1 cellular context compared by ENCODE assay signal in genomic region chr14:24431569-24432258, GRCh38.
TF ChIP-seq lines count a peak whose summit lies in the region.

No MANE protein-coding gene starts in this region.

TF ChIP-seq in HepG2, 621 proteins besides CTCF, POLR2A, EP300 and RAD21 (continued from another document and continues in another):
- TF ChIP-seq, protein P1, sequence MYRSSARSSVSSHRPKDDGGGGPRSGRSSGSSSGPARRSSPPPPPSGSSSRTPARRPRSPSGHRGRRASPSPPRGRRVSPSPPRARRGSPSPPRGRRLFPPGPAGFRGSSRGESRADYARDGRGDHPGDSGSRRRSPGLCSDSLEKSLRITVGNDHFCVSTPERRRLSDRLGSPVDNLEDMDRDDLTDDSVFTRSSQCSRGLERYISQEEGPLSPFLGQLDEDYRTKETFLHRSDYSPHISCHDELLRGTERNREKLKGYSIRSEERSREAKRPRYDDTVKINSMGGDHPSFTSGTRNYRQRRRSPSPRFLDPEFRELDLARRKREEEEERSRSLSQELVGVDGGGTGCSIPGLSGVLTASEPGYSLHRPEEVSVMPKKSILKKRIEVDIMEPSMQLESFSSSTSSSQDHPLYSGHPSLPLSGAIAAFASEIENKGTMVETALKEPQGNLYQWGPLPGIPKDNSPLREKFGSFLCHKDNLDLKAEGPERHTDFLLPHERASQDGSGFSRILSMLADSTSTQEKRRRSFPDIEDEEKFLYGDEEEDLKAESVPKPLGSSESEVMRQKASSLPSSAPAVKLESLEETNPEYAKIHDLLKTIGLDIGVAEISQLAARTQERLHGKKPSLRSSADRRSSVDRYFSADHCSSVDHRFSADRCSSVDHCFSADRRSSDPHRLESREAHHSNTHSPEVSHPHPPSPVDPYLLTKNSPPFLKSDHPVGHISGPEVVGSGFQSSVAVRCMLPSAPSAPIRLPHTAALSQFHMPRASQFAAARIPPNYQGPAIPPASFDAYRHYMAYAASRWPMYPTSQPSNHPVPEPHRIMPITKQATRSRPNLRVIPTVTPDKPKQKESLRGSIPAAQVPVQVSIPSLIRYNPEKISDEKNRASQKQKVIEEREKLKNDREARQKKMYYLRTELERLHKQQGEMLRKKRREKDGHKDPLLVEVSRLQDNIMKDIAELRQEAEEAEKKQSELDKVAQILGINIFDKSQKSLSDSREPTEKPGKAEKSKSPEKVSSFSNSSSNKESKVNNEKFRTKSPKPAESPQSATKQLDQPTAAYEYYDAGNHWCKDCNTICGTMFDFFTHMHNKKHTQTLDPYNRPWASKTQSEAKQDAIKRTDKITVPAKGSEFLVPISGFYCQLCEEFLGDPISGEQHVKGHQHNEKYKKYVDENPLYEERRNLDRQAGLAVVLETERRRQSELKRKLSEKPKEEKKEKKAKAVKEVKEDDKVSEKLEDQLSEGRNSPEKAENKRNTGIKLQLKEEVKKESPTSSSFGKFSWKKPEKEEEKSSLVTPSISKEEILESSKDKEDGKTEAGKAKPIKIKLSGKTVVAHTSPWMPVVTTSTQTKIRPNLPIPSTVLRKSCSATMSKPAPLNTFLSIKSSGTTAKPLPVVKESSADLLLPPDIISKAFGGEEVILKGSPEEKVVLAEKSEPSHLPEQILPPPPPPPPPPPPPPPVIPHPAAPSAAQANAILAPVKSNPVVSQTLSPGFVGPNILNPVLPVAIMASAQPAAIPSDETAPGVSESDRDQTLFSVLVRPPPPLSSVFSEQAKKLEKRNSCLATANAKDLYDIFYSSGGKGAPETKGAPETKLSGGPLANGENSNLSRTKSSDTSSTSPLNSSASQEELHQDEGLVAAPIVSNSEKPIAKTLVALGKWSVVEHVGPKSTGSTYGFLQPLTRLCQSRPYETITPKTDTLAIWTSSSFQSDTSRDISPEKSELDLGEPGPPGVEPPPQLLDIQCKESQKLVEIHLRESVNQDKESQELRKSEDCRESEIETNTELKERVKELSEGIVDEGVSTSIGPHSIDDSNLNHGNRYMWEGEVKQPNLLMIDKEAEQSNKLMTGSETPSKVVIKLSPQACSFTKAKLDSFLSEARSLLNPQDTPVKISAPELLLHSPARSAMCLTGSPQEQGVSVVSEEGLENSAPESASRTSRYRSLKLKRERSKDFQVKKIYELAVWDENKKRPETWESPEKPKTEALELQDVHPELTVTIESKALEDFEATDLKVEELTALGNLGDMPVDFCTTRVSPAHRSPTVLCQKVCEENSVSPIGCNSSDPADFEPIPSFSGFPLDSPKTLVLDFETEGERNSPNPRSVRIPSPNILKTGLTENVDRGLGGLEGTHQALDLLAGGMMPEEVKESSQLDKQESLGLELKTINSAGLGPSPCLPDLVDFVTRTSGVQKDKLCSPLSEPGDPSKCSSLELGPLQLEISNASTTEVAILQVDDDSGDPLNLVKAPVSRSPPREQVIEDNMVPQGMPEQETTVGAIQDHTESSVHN (CRISPR knock-in tag; IDR thresholded peaks at IDR 0.05): no peak
- TF ChIP-seq NAIF1 (CRISPR knock-in tag; IDR thresholded peaks at IDR 0.05; ENCODE audit: borderline replicate concordance) (no peak), TFE3 (CRISPR knock-in tag; IDR thresholded peaks at IDR 0.05) (no peak), PAF1 (CRISPR knock-in tag; IDR thresholded peaks at IDR 0.05) (no peak; the same call in 1 of the 2 replicates), ZNF333 (CRISPR knock-in tag; IDR thresholded peaks at IDR 0.05; ENCODE audit: borderline replicate concordance) (peak; percentile 77; the same call in 1 of the 2 replicates), ZNF790 (CRISPR knock-in tag; IDR thresholded peaks at IDR 0.05; ENCODE audit: borderline replicate concordance) (no peak), ZNF740 (CRISPR knock-in tag; IDR thresholded peaks at IDR 0.05) (peak; percentile 90), MAFF (IDR thresholded peaks at IDR 0.05; ENCODE audit: low read depth, low read length) (no peak), MTA1 (CRISPR knock-in tag; IDR thresholded peaks at IDR 0.05; ENCODE audit: borderline replicate concordance) (0 out of 2 replicates have a peak, but pooled peaks have one; percentile 67), ZNF446 (CRISPR knock-in tag; IDR thresholded peaks at IDR 0.05) (no peak), WIZ (CRISPR knock-in tag; IDR thresholded peaks at IDR 0.05) (no peak), ZNF780A (CRISPR knock-in tag; IDR thresholded peaks at IDR 0.05) (peak; percentile 68; the same call in 1 of the 2 replicates), MLLT10 (CRISPR knock-in tag; IDR thresholded peaks at IDR 0.05) (no peak), FOXA3 (CRISPR knock-in tag; IDR thresholded peaks at IDR 0.05) (0 out of 2 replicates have a peak, but pooled peaks have one; percentile 33), ZNF230 (CRISPR knock-in tag; IDR thresholded peaks at IDR 0.05) (peak; percentile 94), SIX4 (CRISPR knock-in tag; IDR thresholded peaks at IDR 0.05) (no peak), ZFX (CRISPR knock-in tag; IDR thresholded peaks at IDR 0.05; ENCODE audit: low read depth) (peak; percentile 80), ZNF343 (CRISPR knock-in tag; IDR thresholded peaks at IDR 0.05) (no peak), REL (CRISPR knock-in tag; conservative IDR thresholded peaks at IDR 0.05) (0 out of 2 replicates have a peak, but pooled peaks have one; percentile 11), ZNF737 (CRISPR knock-in tag; IDR thresholded peaks at IDR 0.05; ENCODE audit: borderline replicate concordance) (no peak), HNRNPUL1 (IDR thresholded peaks at IDR 0.05; ENCODE audit: low read depth, low read length) (no peak), ZNF850 (CRISPR knock-in tag; conservative IDR thresholded peaks at IDR 0.05) (no peak), THYN1 (CRISPR knock-in tag; IDR thresholded peaks at IDR 0.05; ENCODE audit: borderline replicate concordance, low read depth) (no peak), GTF2F1 (IDR thresholded peaks at IDR 0.05; ENCODE audit: low read length) (no peak), ZNF652 (CRISPR knock-in tag; IDR thresholded peaks at IDR 0.05; ENCODE audit: borderline replicate concordance, low read depth) (0 out of 2 replicates have a peak, but pooled peaks have one; percentile 23), SALL2 (CRISPR knock-in tag; IDR thresholded peaks at IDR 0.05) (no peak; the same call in 1 of the 2 replicates), PITX1 (CRISPR knock-in tag; IDR thresholded peaks at IDR 0.05) (peak; percentile 82; the same call in 1 of the 2 replicates), ZMYM2 (CRISPR knock-in tag; IDR thresholded peaks at IDR 0.05) (peak; percentile 57; the same call in 1 of the 2 replicates), SIN3A (IDR thresholded peaks at IDR 0.05; ENCODE audit: borderline replicate concordance, low read depth, low read length) (peak; percentile 73; the same call in 1 of the 2 replicates), CREB1 (IDR thresholded peaks at IDR 0.05) (no peak), CREB1 (CRISPR knock-in tag; IDR thresholded peaks at IDR 0.05) (no peak), ZNF7 (CRISPR knock-in tag; IDR thresholded peaks at IDR 0.05) (0 out of 2 replicates have a peak, but pooled peaks have one; percentile 4), ZFP82 (CRISPR knock-in tag; IDR thresholded peaks at IDR 0.05; ENCODE audit: borderline replicate concordance) (no peak), GFI1 (CRISPR knock-in tag; IDR thresholded peaks at IDR 0.05; ENCODE audit: borderline replicate concordance) (no peak), ZNF878 (CRISPR knock-in tag; IDR thresholded peaks at IDR 0.05) (no peak), TAF15 (IDR thresholded peaks at IDR 0.05; ENCODE audit: low read depth, low read length, poor library complexity, severe bottlenecking) (no peak), HHEX (CRISPR knock-in tag; IDR thresholded peaks at IDR 0.05) (peak; percentile 75), TEF (CRISPR knock-in tag; IDR thresholded peaks at IDR 0.05) (no peak), ATF7 (IDR thresholded peaks at IDR 0.05) (no peak), ATF7 (CRISPR knock-in tag; IDR thresholded peaks at IDR 0.05) (peak; percentile 90; the same call in 1 of the 2 replicates), CCDC6 (CRISPR knock-in tag; IDR thresholded peaks at IDR 0.05) (no peak), MTA3 (CRISPR knock-in tag; IDR thresholded peaks at IDR 0.05) (no peak), HDAC6 (IDR thresholded peaks at IDR 0.05; ENCODE audit: low read depth, low read length) (no peak)
- TF ChIP-seq, protein P2, sequence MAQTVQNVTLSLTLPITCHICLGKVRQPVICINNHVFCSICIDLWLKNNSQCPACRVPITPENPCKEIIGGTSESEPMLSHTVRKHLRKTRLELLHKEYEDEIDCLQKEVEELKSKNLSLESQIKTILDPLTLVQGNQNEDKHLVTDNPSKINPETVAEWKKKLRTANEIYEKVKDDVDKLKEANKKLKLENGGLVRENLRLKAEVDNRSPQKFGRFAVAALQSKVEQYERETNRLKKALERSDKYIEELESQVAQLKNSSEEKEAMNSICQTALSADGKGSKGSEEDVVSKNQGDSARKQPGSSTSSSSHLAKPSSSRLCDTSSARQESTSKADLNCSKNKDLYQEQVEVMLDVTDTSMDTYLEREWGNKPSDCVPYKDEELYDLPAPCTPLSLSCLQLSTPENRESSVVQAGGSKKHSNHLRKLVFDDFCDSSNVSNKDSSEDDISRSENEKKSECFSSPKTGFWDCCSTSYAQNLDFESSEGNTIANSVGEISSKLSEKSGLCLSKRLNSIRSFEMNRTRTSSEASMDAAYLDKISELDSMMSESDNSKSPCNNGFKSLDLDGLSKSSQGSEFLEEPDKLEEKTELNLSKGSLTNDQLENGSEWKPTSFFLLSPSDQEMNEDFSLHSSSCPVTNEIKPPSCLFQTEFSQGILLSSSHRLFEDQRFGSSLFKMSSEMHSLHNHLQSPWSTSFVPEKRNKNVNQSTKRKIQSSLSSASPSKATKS (CRISPR knock-in tag; IDR thresholded peaks at IDR 0.05): no peak
- TF ChIP-seq, protein P3, sequence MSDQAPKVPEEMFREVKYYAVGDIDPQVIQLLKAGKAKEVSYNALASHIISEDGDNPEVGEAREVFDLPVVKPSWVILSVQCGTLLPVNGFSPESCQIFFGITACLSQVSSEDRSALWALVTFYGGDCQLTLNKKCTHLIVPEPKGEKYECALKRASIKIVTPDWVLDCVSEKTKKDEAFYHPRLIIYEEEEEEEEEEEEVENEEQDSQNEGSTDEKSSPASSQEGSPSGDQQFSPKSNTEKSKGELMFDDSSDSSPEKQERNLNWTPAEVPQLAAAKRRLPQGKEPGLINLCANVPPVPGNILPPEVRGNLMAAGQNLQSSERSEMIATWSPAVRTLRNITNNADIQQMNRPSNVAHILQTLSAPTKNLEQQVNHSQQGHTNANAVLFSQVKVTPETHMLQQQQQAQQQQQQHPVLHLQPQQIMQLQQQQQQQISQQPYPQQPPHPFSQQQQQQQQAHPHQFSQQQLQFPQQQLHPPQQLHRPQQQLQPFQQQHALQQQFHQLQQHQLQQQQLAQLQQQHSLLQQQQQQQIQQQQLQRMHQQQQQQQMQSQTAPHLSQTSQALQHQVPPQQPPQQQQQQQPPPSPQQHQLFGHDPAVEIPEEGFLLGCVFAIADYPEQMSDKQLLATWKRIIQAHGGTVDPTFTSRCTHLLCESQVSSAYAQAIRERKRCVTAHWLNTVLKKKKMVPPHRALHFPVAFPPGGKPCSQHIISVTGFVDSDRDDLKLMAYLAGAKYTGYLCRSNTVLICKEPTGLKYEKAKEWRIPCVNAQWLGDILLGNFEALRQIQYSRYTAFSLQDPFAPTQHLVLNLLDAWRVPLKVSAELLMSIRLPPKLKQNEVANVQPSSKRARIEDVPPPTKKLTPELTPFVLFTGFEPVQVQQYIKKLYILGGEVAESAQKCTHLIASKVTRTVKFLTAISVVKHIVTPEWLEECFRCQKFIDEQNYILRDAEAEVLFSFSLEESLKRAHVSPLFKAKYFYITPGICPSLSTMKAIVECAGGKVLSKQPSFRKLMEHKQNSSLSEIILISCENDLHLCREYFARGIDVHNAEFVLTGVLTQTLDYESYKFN (CRISPR knock-in tag; conservative IDR thresholded peaks at IDR 0.05): peak; percentile 43; the same call in 1 of the 2 replicates
- TF ChIP-seq, protein P4, sequence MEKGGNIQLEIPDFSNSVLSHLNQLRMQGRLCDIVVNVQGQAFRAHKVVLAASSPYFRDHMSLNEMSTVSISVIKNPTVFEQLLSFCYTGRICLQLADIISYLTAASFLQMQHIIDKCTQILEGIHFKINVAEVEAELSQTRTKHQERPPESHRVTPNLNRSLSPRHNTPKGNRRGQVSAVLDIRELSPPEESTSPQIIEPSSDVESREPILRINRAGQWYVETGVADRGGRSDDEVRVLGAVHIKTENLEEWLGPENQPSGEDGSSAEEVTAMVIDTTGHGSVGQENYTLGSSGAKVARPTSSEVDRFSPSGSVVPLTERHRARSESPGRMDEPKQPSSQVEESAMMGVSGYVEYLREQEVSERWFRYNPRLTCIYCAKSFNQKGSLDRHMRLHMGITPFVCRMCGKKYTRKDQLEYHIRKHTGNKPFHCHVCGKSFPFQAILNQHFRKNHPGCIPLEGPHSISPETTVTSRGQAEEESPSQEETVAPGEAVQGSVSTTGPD (CRISPR knock-in tag; IDR thresholded peaks at IDR 0.05): no peak
- TF ChIP-seq, protein P5, sequence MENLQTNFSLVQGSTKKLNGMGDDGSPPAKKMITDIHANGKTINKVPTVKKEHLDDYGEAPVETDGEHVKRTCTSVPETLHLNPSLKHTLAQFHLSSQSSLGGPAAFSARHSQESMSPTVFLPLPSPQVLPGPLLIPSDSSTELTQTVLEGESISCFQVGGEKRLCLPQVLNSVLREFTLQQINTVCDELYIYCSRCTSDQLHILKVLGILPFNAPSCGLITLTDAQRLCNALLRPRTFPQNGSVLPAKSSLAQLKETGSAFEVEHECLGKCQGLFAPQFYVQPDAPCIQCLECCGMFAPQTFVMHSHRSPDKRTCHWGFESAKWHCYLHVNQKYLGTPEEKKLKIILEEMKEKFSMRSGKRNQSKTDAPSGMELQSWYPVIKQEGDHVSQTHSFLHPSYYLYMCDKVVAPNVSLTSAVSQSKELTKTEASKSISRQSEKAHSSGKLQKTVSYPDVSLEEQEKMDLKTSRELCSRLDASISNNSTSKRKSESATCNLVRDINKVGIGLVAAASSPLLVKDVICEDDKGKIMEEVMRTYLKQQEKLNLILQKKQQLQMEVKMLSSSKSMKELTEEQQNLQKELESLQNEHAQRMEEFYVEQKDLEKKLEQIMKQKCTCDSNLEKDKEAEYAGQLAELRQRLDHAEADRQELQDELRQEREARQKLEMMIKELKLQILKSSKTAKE (CRISPR knock-in tag; IDR thresholded peaks at IDR 0.05; ENCODE audit: borderline replicate concordance): no peak; the same call in 1 of the 2 replicates
